Comparison of ENCODE assay signal across 16 cellular contexts in genomic region chr18:944440-944839, GRCh38. TPM values are rescaled to one million over a fixed set of nuclear protein-coding genes. Genes with fewer than 3 reads are reported as not detected.
DNase-seq lines count a peak whose midpoint lies in the region; ATAC-seq and TF ChIP-seq lines count a peak whose summit lies in the region.
"Had no signal": no experiment of that assay in that cellular context is flagged by ENCODE, and none has a peak within 500 bp of the region (broad histone marks: within the 10 kb centered on the region; RNA-seq: fewer than 3 reads in every experiment).

No MANE protein-coding gene starts in this region.

- peak; percentile 32 for ATAC-seq in HCT116
- ATAC-seq: activated CD8-positive, alpha-beta memory T cell treated with anti-CD3 and anti-CD28 coated beads, Interleukin-2, amount 10 ng/mL, durations not matched to agents 7 days and 5 days had no signal

- no peak overlapping the region for H3K4me3 ChIP-seq in BJ (ENCODE audit: low read depth, low read length)
- H3K4me3 ChIP-seq in HCT116 (replicated peaks in 1 of 2; ENCODE audit: low read depth in 1 of 2, low read length in 2 of 2): no peak overlapping the region
- no peak overlapping the region for H3K4me3 ChIP-seq in fibroblast of villous mesenchyme (ENCODE audit: low read depth, low read length)
- no peak overlapping the region for H3K4me3 ChIP-seq in MM.1S (ENCODE audit: low read length)

- BruUV-seq in HCT116 (replicated peaks; lab: Mats Ljungman, UMichigan): no TSS peak

- no peaks in the 10 kb centered on the region for H3K4me1 Mint-ChIP-seq in type B pancreatic cell (ENCODE audit: unreplicated experiment)
- H3K4me1 Mint-ChIP-seq: activated CD8-positive, alpha-beta memory T cell treated with anti-CD3 and anti-CD28 coated beads, Interleukin-2, amount 10 ng/mL, durations not matched to agents 7 days and 5 days; naive B cell had no signal

- POLR2A ChIA-PET in BJ (lab: Charles Lee): no interaction called here
- POLR2A ChIA-PET in HCT116 (lab: Charles Lee): interaction anchor here (1.0 kb wide), 1 partner anchor 11 kb away, joined by 3 read pairs; no protein-coding TSS in a partner anchor

- DNase-seq in BJ (ENCODE audit: low read depth): peak; percentile 13
- no peak for DNase-seq in HCT116 (ENCODE audit: low read depth, low spot score)
- peak; percentile 57 for DNase-seq in SK-MEL-5 (ENCODE audit: low read depth, low spot score)
- peak; percentile 30 for DNase-seq in fibroblast of villous mesenchyme (ENCODE audit: low read depth)
- no peak for DNase-seq in inferior parietal cortex (ENCODE audit: extremely low spot score)
- DNase-seq in MM.1S: no peak
- no peak for DNase-seq in globus pallidus (ENCODE audit: low spot score)
- no peak for DNase-seq in type B pancreatic cell (ENCODE audit: extremely low spot score, unreplicated experiment)
- DNase-seq: activated CD8-positive, alpha-beta memory T cell treated with anti-CD3 and anti-CD28 coated beads, Interleukin-2, amount 10 ng/mL, durations not matched to agents 7 days and 5 days; activated naive CD4-positive, alpha-beta T cell treated with anti-CD3 and anti-CD28 coated beads, Interleukin-2, amount 50 U/mL, for 16 hours; H7; naive B cell; NCI-H524; SHP77; stimulated activated CD4-positive, alpha-beta T cell treated with anti-CD3 and anti-CD28 coated beads, Interleukin-4, amount 100 ng/mL, for 4 hours; stimulated activated naive CD4-positive, alpha-beta T cell treated with Interleukin-2 at 50 U/mL for 16 hours had no signal

- H3K27ac ChIP-seq in HCT116 (ENCODE audit: low read depth, low read length): no peak overlapping the region
- no peak overlapping the region for H3K27ac ChIP-seq in MM.1S (ENCODE audit: low read length)

- CTCF ChIA-PET in BJ (lab: Yijun Ruan, JAX): interaction anchor here (0.9 to 1.1 kb wide), 3 partner anchors 17 to 204 kb away, joined by 3 read pairs; no protein-coding TSS in a partner anchor
- CTCF ChIA-PET in HCT116 (lab: Charles Lee): interaction anchor here (1.5 to 4.1 kb wide), 2 partner anchors 11 to 17 kb away, joined by 3 to 15 read pairs; no protein-coding TSS in a partner anchor

- H3K4me3 Mint-ChIP-seq in type B pancreatic cell: no peak overlapping the region
- H3K4me3 Mint-ChIP-seq: activated CD8-positive, alpha-beta memory T cell treated with anti-CD3 and anti-CD28 coated beads, Interleukin-2, amount 10 ng/mL, durations not matched to agents 7 days and 5 days; naive B cell had no signal

- TF ChIP-seq POLR2A in HCT116 (IDR thresholded peaks at IDR 0.05; ENCODE audit: borderline replicate concordance, extremely low read depth, insufficient read depth, insufficient read length): no peak

- H4K20me1 ChIP-seq in HCT116 (ENCODE audit: insufficient read depth) (no peaks in the 10 kb centered on the region), MM.1S (ENCODE audit: insufficient read depth, low read length) (no peaks in the 10 kb centered on the region)

- H3K4me2 ChIP-seq in HCT116 (ENCODE audit: low read length): no peak overlapping the region
- no peak overlapping the region for H3K4me2 ChIP-seq in MM.1S (ENCODE audit: low read depth, low read length)

- H3K36me3 ChIP-seq in BJ (ENCODE audit: control insufficient read depth, insufficient read depth, low read length) (no peaks in the 10 kb centered on the region), HCT116 (ENCODE audit: control insufficient read depth in 1 of 2, insufficient read depth in 2 of 2, low read length in 2 of 2) (no peaks in the 10 kb centered on the region), MM.1S (replicated peaks; ENCODE audit: insufficient read depth, low read length) (no peaks in the 10 kb centered on the region)

- in situ Hi-C loops in SK-MEL-5 (cut with HindIII; ENCODE audit: low pct_unique_long_range_greater_than_20kb, low sequenced_read_pairs): no loop called here

- no peaks in the 10 kb centered on the region for H3K36me3 Mint-ChIP-seq in type B pancreatic cell
- H3K36me3 Mint-ChIP-seq: activated CD8-positive, alpha-beta memory T cell treated with anti-CD3 and anti-CD28 coated beads, Interleukin-2, amount 10 ng/mL, durations not matched to agents 7 days and 5 days; naive B cell had no signal

- H3K9ac ChIP-seq in HCT116 (ENCODE audit: low read length) (no peak overlapping the region), MM.1S (ENCODE audit: low read length) (no peak overlapping the region)

- intact Hi-C loops in HCT116 (cut with micrococcal nuclease): no loop called here

- TF ChIP-seq CTCF in BJ (IDR thresholded peaks at IDR 0.05; ENCODE audit: insufficient read depth, low read depth, low read length) (no peak), HCT116 (IDR thresholded peaks at IDR 0.05 in 2 of 3, conservative IDR thresholded peaks at IDR 0.05 in 1 of 3; ENCODE audit: borderline replicate concordance in 1 of 3, insufficient read depth in 1 of 3, low read depth in 2 of 3, low read length in 2 of 3) (no peak), fibroblast of villous mesenchyme (IDR thresholded peaks at IDR 0.05; ENCODE audit: insufficient read depth, low read depth, low read length) (no peak), MM.1S (IDR thresholded peaks at IDR 0.05; ENCODE audit: low read length) (no peak), type B pancreatic cell (conservative IDR thresholded peaks at IDR 0.05) (no peak)

- H3K4me1 ChIP-seq in HCT116 (ENCODE audit: control insufficient read depth in 1 of 2, insufficient read depth in 2 of 2, low read length in 2 of 2) (peaks cover 0 to 1% of the 10 kb centered on the region in 2 experiments; a peak in 1 of 4 replicates), MM.1S (ENCODE audit: low read length) (no peaks in the 10 kb centered on the region)

- H3K27me3 Mint-ChIP-seq in type B pancreatic cell: peaks cover 2% of the 10 kb centered on the region

- TF ChIP-seq RAD21 in HCT116 (IDR thresholded peaks at IDR 0.05; ENCODE audit: low read depth): no peak

- no peaks in the 10 kb centered on the region for H3K9me3 Mint-ChIP-seq in type B pancreatic cell

- H3K9me2 ChIP-seq in HCT116 (ENCODE audit: insufficient read depth): no peaks in the 10 kb centered on the region
- H3K9me2 ChIP-seq in MM.1S (replicated peaks; ENCODE audit: insufficient read depth, low read length): no peaks in the 10 kb centered on the region

- no peaks in the 10 kb centered on the region for H3F3A ChIP-seq in MM.1S (ENCODE audit: insufficient read depth, low read length)

- no peaks in the 10 kb centered on the region for H3K27me3 ChIP-seq in BJ (ENCODE audit: control insufficient read depth, insufficient read depth, low read length)
- H3K27me3 ChIP-seq in HCT116 (ENCODE audit: insufficient read depth, low read length): no peaks in the 10 kb centered on the region
- H3K27me3 ChIP-seq in MM.1S (replicated peaks; ENCODE audit: insufficient read depth, low read length): no peaks in the 10 kb centered on the region

- H3K27ac Mint-ChIP-seq in type B pancreatic cell: no peak overlapping the region
- H3K27ac Mint-ChIP-seq: activated CD8-positive, alpha-beta memory T cell treated with anti-CD3 and anti-CD28 coated beads, Interleukin-2, amount 10 ng/mL, durations not matched to agents 7 days and 5 days; naive B cell had no signal

- H2AFZ ChIP-seq in HCT116 (ENCODE audit: low read depth, low read length, poor library complexity, severe bottlenecking) (no peak overlapping the region), MM.1S (ENCODE audit: low read length) (no peak overlapping the region)

- no peaks in the 10 kb centered on the region for H3K9me3 ChIP-seq in HCT116 (ENCODE audit: control insufficient read depth in 1 of 2, insufficient read depth in 1 of 2, low read depth in 1 of 2, low read length in 2 of 2)
- no peaks in the 10 kb centered on the region for H3K9me3 ChIP-seq in MM.1S (replicated peaks; ENCODE audit: insufficient read depth, low read length)

- RAD21 ChIA-PET in HCT116 (lab: Charles Lee; ENCODE audit: low non-redundant PET in 1 of 2, low total read pairs in 2 of 2, uncharacterized antibody in 2 of 2, unreplicated experiment in 2 of 2): no interaction called here

- H3K79me2 ChIP-seq in HCT116 (ENCODE audit: insufficient read depth, low read length) (no peaks in the 10 kb centered on the region), MM.1S (ENCODE audit: low read length) (no peaks in the 10 kb centered on the region)

TF ChIP-seq in HCT116, 20 proteins besides CTCF, POLR2A, EP300 and RAD21:
- TF ChIP-seq EZH2 (IDR thresholded peaks at IDR 0.05) (no peak), SRF (IDR thresholded peaks at IDR 0.05; ENCODE audit: low read depth) (no peak)
TF ChIP-seq in HCT116: peak in this region for 0.

RNA-seq across cellular contexts. Expression of gene ADCYAP1, which starts 39.8 kb away (rescaled TPM):
- polyA plus RNA-seq in BJ (2011; rRNA removed): 0.06 and 0.07 TPM in 2 replicates
- polyA minus RNA-seq in BJ (2011; rRNA and poly(A)+ RNA removed): not detected in 2 replicates
- total RNA-seq in HCT116 (2021; ENCODE audit: unreplicated experiment) (not detected), fibroblast of villous mesenchyme (not detected in 2 replicates), type B pancreatic cell (ENCODE audit: low replicate concordance) (0.34 and 1.2 TPM in 2 replicates)
- not detected in 2 replicates for polyA plus RNA-seq in HCT116 (2012)
- total RNA-seq in SK-MEL-5 (2014; rRNA removed; shearing (Covaris generic)): not detected in 2 replicates
- not detected in 2 replicates for polyA plus RNA-seq in SK-MEL-5 (2015; cell fraction: cytosol; rRNA removed)
- 0.11 and 0.15 TPM in 2 replicates for polyA plus RNA-seq in SK-MEL-5 (2015; cell fraction: nucleus; rRNA removed)
- total RNA-seq: activated CD8-positive, alpha-beta memory T cell treated with anti-CD3 and anti-CD28 coated beads, Interleukin-2, amount 10 ng/mL, durations not matched to agents 7 days and 5 days; H7 had no signal

Comparison
In these comparisons a context has a peak if more than half of its experiments do, and no peak if none do; other contexts are left out.
1. DNase-seq: peak in BJ (single experiment), SK-MEL-5 (single experiment) and fibroblast of villous mesenchyme (single experiment); none in HCT116 (single experiment), inferior parietal cortex (single experiment), MM.1S (single experiment), globus pallidus (single experiment) and type B pancreatic cell (single experiment).